In the genomic region with DNA sequence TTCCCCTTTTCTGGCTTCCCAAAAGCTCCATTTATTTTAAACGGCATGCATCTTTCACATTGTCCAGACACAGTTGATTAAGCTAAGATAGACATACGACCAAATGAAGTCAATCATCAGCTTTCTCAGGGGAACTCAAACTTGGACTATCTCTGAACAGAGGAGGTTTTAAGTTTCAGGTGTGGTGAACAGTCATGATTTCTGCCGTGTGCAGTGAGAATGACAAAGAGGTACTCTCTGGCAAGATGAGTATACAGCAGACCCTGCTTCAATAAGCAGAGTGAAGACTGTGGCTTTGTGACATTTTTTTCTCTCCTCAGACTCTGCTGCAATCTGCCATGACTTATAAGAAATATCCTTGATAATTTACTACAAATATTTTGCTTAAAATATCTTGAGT, we compare ENCODE assay signal across 18 cellular contexts.
"Had no signal": no experiment of that assay in that cellular context is flagged by ENCODE, and none has a peak within 500 bp of the region (broad histone marks: within the 10 kb centered on the region; RNA-seq: fewer than 3 reads in every experiment).

No MANE protein-coding gene starts in this region.

- H3K4me1 ChIP-seq: adrenal gland, breast epithelium had no signal

- H3K4me1 Mint-ChIP-seq: activated B cell treated with CpG ODN at 0.5 μM for 24 hours; activated CD4-positive, alpha-beta T cell treated with anti-CD3 and anti-CD28 coated beads, Interleukin-2, amount 10 ng/mL, durations not matched to agents 24 days and 14 days; activated naive CD8-positive, alpha-beta T cell treated with anti-CD3 and anti-CD28 coated beads for 36 hours; activated T-helper 17 cell treated with anti-CD3 and anti-CD28 coated beads, Interleukin-2, amount 50 U/mL, for 72 hours had no signal

- H3K27me3 ChIP-seq: adrenal gland, body of pancreas, brain microvascular endothelial cell, breast epithelium had no signal

- H3K27ac Mint-ChIP-seq: activated B cell treated with CpG ODN at 0.5 μM for 24 hours; activated CD4-positive, alpha-beta memory T cell treated with anti-CD3 and anti-CD28 coated beads for 36 hours; activated CD4-positive, alpha-beta T cell treated with anti-CD3 and anti-CD28 coated beads, Interleukin-2, amount 10 ng/mL, durations not matched to agents 24 days and 14 days; activated CD8-positive, alpha-beta T cell treated with anti-CD3 and anti-CD28 coated beads for 36 hours; activated naive CD4-positive, alpha-beta T cell treated with anti-CD3 and anti-CD28 coated beads for 36 hours; activated naive CD4-positive, alpha-beta T cell treated with anti-CD3 and anti-CD28 coated beads, Interleukin-2, amount 50 U/mL, for 72 hours; activated naive CD8-positive, alpha-beta T cell treated with anti-CD3 and anti-CD28 coated beads for 36 hours; activated T-cell treated with anti-CD3 and anti-CD28 coated beads, Interleukin-2, amount 50 U/mL, for 72 hours; activated T-helper 1 cell treated with anti-CD3 and anti-CD28 coated beads, Interleukin-12 subunit alpha, Interleukin-12 subunit beta, Interleukin-2, Interleukin-4 antibody, amounts not matched to agents 30 ng/mL and 10 ng/mL and 1 ng/mL, durations not matched to agents 14 hours and 24 hours and 36 hours; activated T-helper 17 cell treated with anti-CD3 and anti-CD28 coated beads, Interleukin-2, amount 50 U/mL, for 72 hours; T-helper 1 cell treated with Interleukin-12 subunit alpha and Interleukin-12 subunit beta and Interleukin-4 antibody, amounts not matched to agents 30 μg/mL and 1 μg/mL, for 36 hours; T-helper 2 cell treated with Interferon-gamma antibody and Interleukin-4, amounts not matched to agents 5 μg/mL and 100 μg/mL, for 36 hours had no signal

- H3K9me3 ChIP-seq: body of pancreas, breast epithelium had no signal

- H3K36me3 Mint-ChIP-seq: activated CD4-positive, alpha-beta memory T cell treated with anti-CD3 and anti-CD28 coated beads for 36 hours; activated naive CD4-positive, alpha-beta T cell treated with anti-CD3 and anti-CD28 coated beads, Interleukin-2, amount 50 U/mL, for 72 hours; activated naive CD8-positive, alpha-beta T cell treated with anti-CD3 and anti-CD28 coated beads for 36 hours had no signal

- H3K4me3 ChIP-seq: adrenal gland, body of pancreas, breast epithelium had no signal

- H3K27me3 Mint-ChIP-seq: activated B cell treated with CpG ODN at 0.5 μM for 24 hours; activated CD4-positive, alpha-beta memory T cell treated with anti-CD3 and anti-CD28 coated beads for 36 hours; activated CD4-positive, alpha-beta T cell treated with anti-CD3 and anti-CD28 coated beads, Interleukin-2, amount 10 ng/mL, durations not matched to agents 24 days and 14 days; activated CD8-positive, alpha-beta T cell treated with anti-CD3 and anti-CD28 coated beads for 36 hours; activated naive CD8-positive, alpha-beta T cell treated with anti-CD3 and anti-CD28 coated beads for 36 hours; activated T-helper 17 cell treated with anti-CD3 and anti-CD28 coated beads, Interleukin-2, amount 50 U/mL, for 72 hours had no signal

- H3K4me3 Mint-ChIP-seq: activated B cell treated with CpG ODN at 0.5 μM for 24 hours; activated CD4-positive, alpha-beta memory T cell treated with anti-CD3 and anti-CD28 coated beads for 36 hours; activated CD4-positive, alpha-beta T cell treated with anti-CD3 and anti-CD28 coated beads, Interleukin-2, amount 10 ng/mL, durations not matched to agents 24 days and 14 days; activated CD8-positive, alpha-beta T cell treated with anti-CD3 and anti-CD28 coated beads for 36 hours; activated naive CD4-positive, alpha-beta T cell treated with anti-CD3 and anti-CD28 coated beads for 36 hours; activated naive CD8-positive, alpha-beta T cell treated with anti-CD3 and anti-CD28 coated beads for 36 hours; activated T-cell treated with anti-CD3 and anti-CD28 coated beads, Interleukin-2, amount 50 U/mL, for 4 hours; activated T-cell treated with anti-CD3 and anti-CD28 coated beads, Interleukin-2, amount 50 U/mL, for 72 hours; activated T-helper 1 cell treated with anti-CD3 and anti-CD28 coated beads, Interleukin-12 subunit alpha, Interleukin-12 subunit beta, Interleukin-2, Interleukin-4 antibody, amounts not matched to agents 30 ng/mL and 10 ng/mL and 1 ng/mL, durations not matched to agents 14 hours and 24 hours and 36 hours; activated T-helper 17 cell treated with anti-CD3 and anti-CD28 coated beads, Interleukin-2, amount 50 U/mL, for 72 hours; T-helper 1 cell treated with Interleukin-12 subunit alpha and Interleukin-12 subunit beta and Interleukin-4 antibody, amounts not matched to agents 30 μg/mL and 1 μg/mL, for 36 hours; T-helper 2 cell treated with Interferon-gamma antibody and Interleukin-4, amounts not matched to agents 5 μg/mL and 100 μg/mL, for 36 hours had no signal

- ATAC-seq: activated CD8-positive, alpha-beta T cell treated with anti-CD3 and anti-CD28 coated beads for 36 hours; activated naive CD4-positive, alpha-beta T cell treated with anti-CD3 and anti-CD28 coated beads, Interleukin-2, amount 50 U/mL, for 72 hours; activated T-cell treated with anti-CD3 and anti-CD28 coated beads, Interleukin-2, amount 50 U/mL, for 4 hours; activated T-cell treated with anti-CD3 and anti-CD28 coated beads, Interleukin-2, amount 50 U/mL, for 72 hours; activated T-helper 17 cell treated with anti-CD3 and anti-CD28 coated beads, Interleukin-2, amount 50 U/mL, for 72 hours; body of pancreas had no signal

- H3K36me3 ChIP-seq: adrenal gland, brain microvascular endothelial cell, breast epithelium had no signal

- H3K27ac ChIP-seq: adrenal gland, body of pancreas, brain microvascular endothelial cell, breast epithelium, VCaP had no signal

- H3K9me3 Mint-ChIP-seq: activated B cell treated with CpG ODN at 0.5 μM for 24 hours; activated T-cell treated with anti-CD3 and anti-CD28 coated beads, Interleukin-2, amount 50 U/mL, for 72 hours had no signal
